Comparison of ENCODE assay signal across 21 cellular contexts in the genomic region with DNA sequence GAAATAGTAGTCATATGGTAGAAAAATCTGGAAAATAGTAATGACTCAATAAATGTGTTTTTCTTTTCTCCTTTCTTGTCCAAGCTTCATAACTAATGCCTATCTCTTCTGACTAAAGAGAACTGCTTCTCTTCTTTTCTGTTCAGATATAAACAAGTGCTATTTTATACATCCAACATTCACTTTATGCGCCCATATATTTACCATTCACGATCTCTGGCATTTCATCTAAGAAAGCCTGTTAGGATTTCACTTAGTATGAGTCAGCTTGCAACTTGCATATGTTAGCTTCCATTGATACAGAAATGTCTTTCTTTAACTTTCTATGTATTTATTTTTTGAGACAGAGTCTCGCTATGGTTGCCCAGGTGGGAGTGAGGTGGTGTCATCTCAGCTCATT.
"Had no signal": no experiment of that assay in that cellular context is flagged by ENCODE, and none has a peak within 500 bp of the region (broad histone marks: within the 10 kb centered on the region; RNA-seq: fewer than 3 reads in every experiment).

No MANE protein-coding gene starts in this region.

- FAIRE-seq: frontal cortex had no signal

- H3K36me3 ChIP-seq: esophagus squamous epithelium, left lung, right atrium auricular region, stomach, thyroid gland had no signal

- H3K9me3 Mint-ChIP-seq: naive thymus-derived CD8-positive, alpha-beta T cell; nephron progenitor cell had no signal

- H3K27ac ChIP-seq: coronary artery, esophagus squamous epithelium, left lung, right atrium auricular region, stomach, thyroid gland had no signal

- H3K27me3 ChIP-seq: esophagus squamous epithelium, left lung, right atrium auricular region, stomach, thyroid gland had no signal

- H3K4me3 Mint-ChIP-seq: naive thymus-derived CD8-positive, alpha-beta T cell; nephron progenitor cell; stimulated activated effector memory CD8-positive, alpha-beta T cell treated with anti-CD3 and anti-CD28 coated beads, Interleukin-12 subunit alpha, Interleukin-12 subunit beta, amount 100 ng/mL, for 72 hours had no signal

- H3K4me3 ChIP-seq: coronary artery, esophagus squamous epithelium, left lung, right atrium auricular region, stomach, thyroid gland had no signal

- H3K36me3 Mint-ChIP-seq: naive thymus-derived CD8-positive, alpha-beta T cell; stimulated activated effector memory CD8-positive, alpha-beta T cell treated with anti-CD3 and anti-CD28 coated beads, Interleukin-12 subunit alpha, Interleukin-12 subunit beta, amount 100 ng/mL, for 72 hours had no signal

- H3K27ac Mint-ChIP-seq: naive thymus-derived CD8-positive, alpha-beta T cell; stimulated activated effector memory CD8-positive, alpha-beta T cell treated with anti-CD3 and anti-CD28 coated beads, Interleukin-12 subunit alpha, Interleukin-12 subunit beta, amount 100 ng/mL, for 72 hours had no signal

- ATAC-seq: left cardiac atrium; left lung; naive thymus-derived CD8-positive, alpha-beta T cell; sciatic nerve; stimulated activated effector memory CD8-positive, alpha-beta T cell treated with anti-CD3 and anti-CD28 coated beads, Interleukin-12 subunit alpha, Interleukin-12 subunit beta, amount 100 ng/mL, for 72 hours had no signal

- H3K9me3 ChIP-seq: esophagus squamous epithelium, left lung, right atrium auricular region, stomach, thyroid gland had no signal

- DNase-seq: dermis blood vessel endothelial cell; effector memory CD4-positive, alpha-beta T cell; erythroblast; esophagus squamous epithelium; head of caudate nucleus; left cardiac atrium; left lung; mammary epithelial cell; naive thymus-derived CD8-positive, alpha-beta T cell; nephron progenitor cell; nucleus accumbens; stimulated activated CD4-positive, alpha-beta T cell treated with anti-CD3 and anti-CD28 coated beads, Interleukin-2, amount 100 ng/mL, for 24 hours; stimulated activated CD4-positive, alpha-beta T cell treated with anti-CD3 and anti-CD28 coated beads, Interleukin-4, amount 100 ng/mL, for 24 hours; stimulated activated naive CD4-positive, alpha-beta T cell treated with Interleukin-2 at 50 U/mL for 16 hours; stomach; thyroid gland had no signal

- H3K4me1 Mint-ChIP-seq: stimulated activated effector memory CD8-positive, alpha-beta T cell treated with anti-CD3 and anti-CD28 coated beads, Interleukin-12 subunit alpha, Interleukin-12 subunit beta, amount 100 ng/mL, for 72 hours had no signal
